In the genomic region with DNA sequence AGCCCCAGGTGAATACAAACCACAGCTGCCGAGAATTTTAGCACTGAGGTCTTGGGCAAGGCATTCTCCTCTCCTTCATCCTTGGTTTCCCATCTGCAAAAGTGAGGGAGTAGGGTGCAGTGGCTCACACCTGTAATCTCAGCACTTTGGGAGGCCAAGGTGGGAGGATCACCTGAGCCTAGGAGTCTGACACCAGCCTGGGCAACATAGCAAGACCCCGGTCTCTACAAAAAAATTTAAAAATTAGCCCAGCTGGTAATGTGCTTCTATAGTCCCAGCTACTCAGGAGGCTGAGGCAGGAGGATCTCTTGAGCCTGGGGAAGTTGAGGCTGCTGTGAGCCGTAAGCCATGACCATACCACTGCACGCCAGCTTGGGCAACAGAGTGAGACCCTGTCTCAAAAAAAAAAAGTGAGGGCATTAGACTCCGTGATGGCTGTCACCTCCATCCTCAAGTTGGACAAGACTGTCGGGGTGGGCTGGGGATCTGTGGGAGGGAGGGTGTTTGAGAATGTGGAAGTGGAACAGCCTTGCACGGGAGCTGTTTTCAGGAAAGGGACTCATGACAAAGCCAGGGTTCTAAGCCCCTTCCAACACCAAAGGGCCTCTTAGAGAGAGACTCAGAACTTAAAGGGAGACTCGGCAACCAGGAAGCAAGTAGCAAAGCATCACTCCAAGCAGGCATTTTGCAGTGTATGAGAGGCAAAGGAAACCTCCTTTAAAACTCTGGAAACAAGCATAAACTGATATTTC, we compare ENCODE assay signal across 12 cellular contexts.
"Had no signal": no experiment of that assay in that cellular context is flagged by ENCODE, and none has a peak within 500 bp of the region (broad histone marks: within the 10 kb centered on the region; RNA-seq: fewer than 3 reads in every experiment).

No MANE protein-coding gene starts in this region.

- H3K27ac Mint-ChIP-seq: activated CD8-positive, alpha-beta T cell treated with anti-CD3 and anti-CD28 coated beads, Interleukin-2, amount 10 ng/mL, durations not matched to agents 7 days and 5 days; mesothelial cell of epicardium had no signal

- H3K4me3 Mint-ChIP-seq: activated CD8-positive, alpha-beta T cell treated with anti-CD3 and anti-CD28 coated beads, Interleukin-2, amount 10 ng/mL, durations not matched to agents 7 days and 5 days; mesothelial cell of epicardium had no signal

- ATAC-seq: activated CD8-positive, alpha-beta T cell treated with anti-CD3 and anti-CD28 coated beads, Interleukin-2, amount 10 ng/mL, durations not matched to agents 7 days and 5 days; gastrocnemius medialis; heart left ventricle; upper lobe of right lung had no signal

- DNase-seq: activated CD4-positive, alpha-beta T cell treated with anti-CD3 and anti-CD28 coated beads for 48 hours; activated CD8-positive, alpha-beta T cell treated with anti-CD3 and anti-CD28 coated beads, Interleukin-2, amount 10 ng/mL, durations not matched to agents 7 days and 5 days; activated gamma-delta T cell treated with Interleukin-2 at 50 U/mL for 16 hours; activated T-cell treated with anti-CD3 and anti-CD28 coated beads for 4 hours; erythroblast; gastrocnemius medialis; heart left ventricle; stimulated activated CD4-positive, alpha-beta T cell treated with anti-CD3 and anti-CD28 coated beads, Interleukin-15, amount 100 ng/mL, for 24 hours; stimulated activated CD4-positive, alpha-beta T cell treated with anti-CD3 and anti-CD28 coated beads, Interleukin-4, amount 100 ng/mL, for 1 hour; stomach; upper lobe of right lung had no signal

- H3K9me3 Mint-ChIP-seq: mesothelial cell of epicardium had no signal

- H3K36me3 Mint-ChIP-seq: mesothelial cell of epicardium had no signal
